ENCODE assay signal across 1 cellular context in genomic region chr5:25066239-25066638, GRCh38.
TF ChIP-seq lines count a peak whose summit lies in the region.

No MANE protein-coding gene starts in this region.

TF ChIP-seq in H1, 55 proteins besides CTCF, POLR2A, EP300 and RAD21 (continued from another document):
- TF ChIP-seq E2F6 (IDR thresholded peaks at IDR 0.05) (no peak), SRF (IDR thresholded peaks at IDR 0.05; ENCODE audit: low read depth, low read length) (no peak), TEAD4 (IDR thresholded peaks at IDR 0.05; ENCODE audit: low read depth, low read length) (no peak)
